ENCODE assay signal across 1 cellular context in the genomic region with DNA sequence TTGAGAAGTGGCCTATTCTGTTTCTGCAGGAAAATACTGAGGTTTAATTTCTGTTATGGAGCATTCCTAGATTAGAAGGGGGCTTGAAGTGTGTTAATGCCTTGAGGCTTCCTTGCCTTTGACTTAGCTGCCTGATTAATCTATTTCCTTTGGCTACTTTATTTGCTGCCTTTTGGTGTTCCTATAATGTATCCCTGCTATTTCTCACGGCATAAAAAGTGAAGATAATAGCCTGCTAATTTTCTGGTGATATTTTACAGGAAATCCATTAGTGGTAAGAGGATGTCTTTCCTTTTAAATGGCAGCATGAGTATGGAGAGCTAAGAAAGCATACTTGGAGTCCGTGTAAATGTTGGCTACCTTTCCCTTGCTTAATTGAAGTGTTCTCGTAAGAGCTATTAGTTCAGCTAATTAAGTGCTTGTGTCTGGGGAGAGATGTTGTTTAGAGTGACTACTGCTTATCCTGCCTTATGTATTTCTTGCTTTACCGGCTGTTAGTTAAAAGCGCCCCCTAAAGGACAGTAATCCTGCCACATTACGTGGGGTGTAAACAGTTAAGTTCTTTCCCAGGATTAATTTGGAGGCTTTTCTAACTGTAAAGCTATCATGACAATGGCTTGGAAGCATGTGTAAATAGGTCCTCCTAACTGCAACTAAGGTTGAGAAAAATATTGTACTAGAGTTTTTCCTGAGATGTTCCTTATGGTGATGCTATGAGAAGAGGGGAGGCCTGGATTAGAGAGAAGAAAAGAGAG.
TF ChIP-seq lines count a peak whose summit lies in the region.

No MANE protein-coding gene starts in this region.

TF ChIP-seq in GM23338, 12 proteins besides CTCF, POLR2A, EP300 and RAD21 (continued from another document):
- TF ChIP-seq, protein P1, sequence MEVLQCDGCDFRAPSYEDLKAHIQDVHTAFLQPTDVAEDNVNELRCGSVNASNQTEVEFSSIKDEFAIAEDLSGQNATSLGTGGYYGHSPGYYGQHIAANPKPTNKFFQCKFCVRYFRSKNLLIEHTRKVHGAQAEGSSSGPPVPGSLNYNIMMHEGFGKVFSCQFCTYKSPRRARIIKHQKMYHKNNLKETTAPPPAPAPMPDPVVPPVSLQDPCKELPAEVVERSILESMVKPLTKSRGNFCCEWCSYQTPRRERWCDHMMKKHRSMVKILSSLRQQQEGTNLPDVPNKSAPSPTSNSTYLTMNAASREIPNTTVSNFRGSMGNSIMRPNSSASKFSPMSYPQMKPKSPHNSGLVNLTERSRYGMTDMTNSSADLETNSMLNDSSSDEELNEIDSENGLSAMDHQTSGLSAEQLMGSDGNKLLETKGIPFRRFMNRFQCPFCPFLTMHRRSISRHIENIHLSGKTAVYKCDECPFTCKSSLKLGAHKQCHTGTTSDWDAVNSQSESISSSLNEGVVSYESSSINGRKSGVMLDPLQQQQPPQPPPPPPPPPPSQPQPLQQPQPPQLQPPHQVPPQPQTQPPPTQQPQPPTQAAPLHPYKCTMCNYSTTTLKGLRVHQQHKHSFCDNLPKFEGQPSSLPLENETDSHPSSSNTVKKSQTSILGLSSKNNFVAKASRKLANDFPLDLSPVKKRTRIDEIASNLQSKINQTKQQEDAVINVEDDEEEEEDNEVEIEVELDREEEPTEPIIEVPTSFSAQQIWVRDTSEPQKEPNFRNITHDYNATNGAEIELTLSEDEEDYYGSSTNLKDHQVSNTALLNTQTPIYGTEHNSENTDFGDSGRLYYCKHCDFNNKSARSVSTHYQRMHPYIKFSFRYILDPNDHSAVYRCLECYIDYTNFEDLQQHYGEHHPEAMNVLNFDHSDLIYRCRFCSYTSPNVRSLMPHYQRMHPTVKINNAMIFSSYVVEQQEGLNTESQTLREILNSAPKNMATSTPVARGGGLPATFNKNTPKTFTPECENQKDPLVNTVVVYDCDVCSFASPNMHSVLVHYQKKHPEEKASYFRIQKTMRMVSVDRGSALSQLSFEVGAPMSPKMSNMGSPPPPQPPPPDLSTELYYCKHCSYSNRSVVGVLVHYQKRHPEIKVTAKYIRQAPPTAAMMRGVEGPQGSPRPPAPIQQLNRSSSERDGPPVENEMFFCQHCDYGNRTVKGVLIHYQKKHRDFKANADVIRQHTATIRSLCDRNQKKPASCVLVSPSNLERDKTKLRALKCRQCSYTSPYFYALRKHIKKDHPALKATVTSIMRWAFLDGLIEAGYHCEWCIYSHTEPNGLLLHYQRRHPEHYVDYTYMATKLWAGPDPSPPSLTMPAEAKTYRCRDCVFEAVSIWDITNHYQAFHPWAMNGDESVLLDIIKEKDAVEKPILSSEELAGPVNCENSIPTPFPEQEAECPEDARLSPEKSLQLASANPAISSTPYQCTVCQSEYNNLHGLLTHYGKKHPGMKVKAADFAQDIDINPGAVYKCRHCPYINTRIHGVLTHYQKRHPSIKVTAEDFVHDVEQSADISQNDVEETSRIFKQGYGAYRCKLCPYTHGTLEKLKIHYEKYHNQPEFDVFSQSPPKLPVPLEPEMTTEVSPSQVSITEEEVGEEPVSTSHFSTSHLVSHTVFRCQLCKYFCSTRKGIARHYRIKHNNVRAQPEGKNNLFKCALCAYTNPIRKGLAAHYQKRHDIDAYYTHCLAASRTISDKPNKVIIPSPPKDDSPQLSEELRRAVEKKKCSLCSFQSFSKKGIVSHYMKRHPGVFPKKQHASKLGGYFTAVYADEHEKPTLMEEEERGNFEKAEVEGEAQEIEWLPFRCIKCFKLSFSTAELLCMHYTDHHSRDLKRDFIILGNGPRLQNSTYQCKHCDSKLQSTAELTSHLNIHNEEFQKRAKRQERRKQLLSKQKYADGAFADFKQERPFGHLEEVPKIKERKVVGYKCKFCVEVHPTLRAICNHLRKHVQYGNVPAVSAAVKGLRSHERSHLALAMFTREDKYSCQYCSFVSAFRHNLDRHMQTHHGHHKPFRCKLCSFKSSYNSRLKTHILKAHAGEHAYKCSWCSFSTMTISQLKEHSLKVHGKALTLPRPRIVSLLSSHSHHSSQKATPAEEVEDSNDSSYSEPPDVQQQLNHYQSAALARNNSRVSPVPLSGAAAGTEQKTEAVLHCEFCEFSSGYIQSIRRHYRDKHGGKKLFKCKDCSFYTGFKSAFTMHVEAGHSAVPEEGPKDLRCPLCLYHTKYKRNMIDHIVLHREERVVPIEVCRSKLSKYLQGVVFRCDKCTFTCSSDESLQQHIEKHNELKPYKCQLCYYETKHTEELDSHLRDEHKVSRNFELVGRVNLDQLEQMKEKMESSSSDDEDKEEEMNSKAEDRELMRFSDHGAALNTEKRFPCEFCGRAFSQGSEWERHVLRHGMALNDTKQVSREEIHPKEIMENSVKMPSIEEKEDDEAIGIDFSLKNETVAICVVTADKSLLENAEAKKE (CRISPR knock-in tag; IDR thresholded peaks at IDR 0.05) = no peak
- TF ChIP-seq, protein P2, sequence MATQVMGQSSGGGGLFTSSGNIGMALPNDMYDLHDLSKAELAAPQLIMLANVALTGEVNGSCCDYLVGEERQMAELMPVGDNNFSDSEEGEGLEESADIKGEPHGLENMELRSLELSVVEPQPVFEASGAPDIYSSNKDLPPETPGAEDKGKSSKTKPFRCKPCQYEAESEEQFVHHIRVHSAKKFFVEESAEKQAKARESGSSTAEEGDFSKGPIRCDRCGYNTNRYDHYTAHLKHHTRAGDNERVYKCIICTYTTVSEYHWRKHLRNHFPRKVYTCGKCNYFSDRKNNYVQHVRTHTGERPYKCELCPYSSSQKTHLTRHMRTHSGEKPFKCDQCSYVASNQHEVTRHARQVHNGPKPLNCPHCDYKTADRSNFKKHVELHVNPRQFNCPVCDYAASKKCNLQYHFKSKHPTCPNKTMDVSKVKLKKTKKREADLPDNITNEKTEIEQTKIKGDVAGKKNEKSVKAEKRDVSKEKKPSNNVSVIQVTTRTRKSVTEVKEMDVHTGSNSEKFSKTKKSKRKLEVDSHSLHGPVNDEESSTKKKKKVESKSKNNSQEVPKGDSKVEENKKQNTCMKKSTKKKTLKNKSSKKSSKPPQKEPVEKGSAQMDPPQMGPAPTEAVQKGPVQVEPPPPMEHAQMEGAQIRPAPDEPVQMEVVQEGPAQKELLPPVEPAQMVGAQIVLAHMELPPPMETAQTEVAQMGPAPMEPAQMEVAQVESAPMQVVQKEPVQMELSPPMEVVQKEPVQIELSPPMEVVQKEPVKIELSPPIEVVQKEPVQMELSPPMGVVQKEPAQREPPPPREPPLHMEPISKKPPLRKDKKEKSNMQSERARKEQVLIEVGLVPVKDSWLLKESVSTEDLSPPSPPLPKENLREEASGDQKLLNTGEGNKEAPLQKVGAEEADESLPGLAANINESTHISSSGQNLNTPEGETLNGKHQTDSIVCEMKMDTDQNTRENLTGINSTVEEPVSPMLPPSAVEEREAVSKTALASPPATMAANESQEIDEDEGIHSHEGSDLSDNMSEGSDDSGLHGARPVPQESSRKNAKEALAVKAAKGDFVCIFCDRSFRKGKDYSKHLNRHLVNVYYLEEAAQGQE (IDR thresholded peaks at IDR 0.05; ENCODE audit: unreplicated experiment) = no peak
- no peak for TF ChIP-seq NANOG (IDR thresholded peaks at IDR 0.05; ENCODE audit: borderline replicate concordance)
- TF ChIP-seq EZH2 (IDR thresholded peaks at IDR 0.05; ENCODE audit: low read depth, unreplicated experiment) = no peak
- no peak for TF ChIP-seq CREB1 (CRISPR knock-in tag; IDR thresholded peaks at IDR 0.05; ENCODE audit: low read depth)
- TF ChIP-seq ZNF331 (CRISPR knock-in tag; IDR thresholded peaks at IDR 0.05; ENCODE audit: low read depth) = no peak
- TF ChIP-seq POLR2AphosphoS5 (IDR thresholded peaks at IDR 0.05; ENCODE audit: low read depth) = no peak
- TF ChIP-seq EZH2phosphoT487 (IDR thresholded peaks at IDR 0.05; ENCODE audit: unreplicated experiment) = no peak
TF ChIP-seq in GM23338: peak in this region for 0.
